ENCODE assay signal across 32 cellular contexts in genomic region chr2:147713349-147713748, GRCh38.
"Had no signal": no experiment of that assay in that cellular context is flagged by ENCODE, and none has a peak within 500 bp of the region (broad histone marks: within the 10 kb centered on the region; RNA-seq: fewer than 3 reads in every experiment).

No MANE protein-coding gene starts in this region.

- FAIRE-seq: islet of Langerhans, kidney, pancreas had no signal

- H3K27me3 Mint-ChIP-seq: stimulated activated naive CD8-positive, alpha-beta T cell treated with anti-CD3 and anti-CD28 coated beads, Interleukin-15, amount 100 ng/mL, for 72 hours had no signal

- H3K36me3 ChIP-seq: left lung, lower lobe of right lung, pancreas, prostate gland, sigmoid colon, tibial nerve, uterus had no signal

- H3K4me3 ChIP-seq: left lung, lower lobe of right lung, pancreas, prostate gland, sigmoid colon, smooth muscle cell, tibial nerve, uterus had no signal

- ATAC-seq: left colon; left lung; lower lobe of right lung; naive thymus-derived CD4-positive, alpha-beta T cell; natural killer cell treated with Interleukin-12 subunit alpha and Interleukin-12 subunit beta and Interleukin-15 and Interleukin-18, amount 100 ng/mL, for 72 hours; pancreas; right cardiac atrium; stimulated activated memory B cell treated with anti-CD40 and anti-IgM and Interleukin-4, amounts not matched to agents 10 μg/mL and 1 μg/mL and 100 μg/mL, for 72 hours; stimulated activated naive CD8-positive, alpha-beta T cell treated with anti-CD3 and anti-CD28 coated beads, Interleukin-15, amount 100 ng/mL, for 72 hours had no signal

- H3K36me3 Mint-ChIP-seq: stimulated activated memory B cell treated with anti-CD40 and anti-IgM and Interleukin-4, amounts not matched to agents 10 μg/mL and 1 μg/mL and 100 μg/mL, for 72 hours; type B pancreatic cell had no signal

- H3K9me3 ChIP-seq: left lung, pancreas, prostate gland, sigmoid colon, uterus had no signal

- DNase-seq: hypothalamus; immature natural killer cell; kidney; left colon; left lung; lower lobe of right lung; mammary epithelial cell; mesenchymal stem cell; naive thymus-derived CD4-positive, alpha-beta T cell; nucleus accumbens; pancreas; posterior cingulate gyrus; retina; right cardiac atrium; sigmoid colon; stimulated activated CD4-positive, alpha-beta T cell treated with anti-CD3 and anti-CD28 coated beads, Interleukin-1b, Interleukin-23, amount 100 ng/mL, for 48 hours; stimulated activated CD4-positive, alpha-beta T cell treated with anti-CD3 and anti-CD28 coated beads, Interleukin-2, amount 100 ng/mL, for 48 hours; stimulated activated CD4-positive, alpha-beta T cell treated with anti-CD3 and anti-CD28 coated beads, Interleukin-4, amount 100 ng/mL, for 4 hours; stimulated activated CD8-positive, alpha-beta memory T cell treated with anti-CD3 and anti-CD28 coated beads, Interleukin-4, amount 100 ng/mL, for 48 hours; stimulated activated naive CD4-positive, alpha-beta T cell treated with Interleukin-2 at 50 U/mL for 16 hours; stimulated activated naive CD8-positive, alpha-beta T cell treated with anti-CD3 and anti-CD28 coated beads, Interleukin-15, amount 100 ng/mL, for 72 hours; substantia nigra; uterus had no signal

- H3K4me3 Mint-ChIP-seq: immature natural killer cell; mesothelial cell of epicardium; naive thymus-derived CD4-positive, alpha-beta T cell; natural killer cell treated with Interleukin-12 subunit alpha and Interleukin-12 subunit beta and Interleukin-15 and Interleukin-18, amount 100 ng/mL, for 72 hours; neural crest cell; stimulated activated memory B cell treated with anti-CD40 and anti-IgM and Interleukin-4, amounts not matched to agents 10 μg/mL and 1 μg/mL and 100 μg/mL, for 72 hours; stimulated activated naive CD8-positive, alpha-beta T cell treated with anti-CD3 and anti-CD28 coated beads, Interleukin-15, amount 100 ng/mL, for 72 hours; type B pancreatic cell had no signal

- H3K4me2 ChIP-seq: smooth muscle cell had no signal

- H3K27me3 ChIP-seq: left lung, pancreas, sigmoid colon, tibial nerve, uterus had no signal

- H3K4me1 Mint-ChIP-seq: immature natural killer cell; naive thymus-derived CD4-positive, alpha-beta T cell; neural crest cell; stimulated activated memory B cell treated with anti-CD40 and anti-IgM and Interleukin-4, amounts not matched to agents 10 μg/mL and 1 μg/mL and 100 μg/mL, for 72 hours; stimulated activated naive CD8-positive, alpha-beta T cell treated with anti-CD3 and anti-CD28 coated beads, Interleukin-15, amount 100 ng/mL, for 72 hours had no signal

- H3K4me1 ChIP-seq: left lung, lower lobe of right lung, pancreas, prostate gland, tibial nerve, uterus had no signal

- H3K27ac Mint-ChIP-seq: immature natural killer cell; mesothelial cell of epicardium; naive thymus-derived CD4-positive, alpha-beta T cell; natural killer cell treated with Interleukin-12 subunit alpha and Interleukin-12 subunit beta and Interleukin-15 and Interleukin-18, amount 100 ng/mL, for 72 hours; stimulated activated memory B cell treated with anti-CD40 and anti-IgM and Interleukin-4, amounts not matched to agents 10 μg/mL and 1 μg/mL and 100 μg/mL, for 72 hours; stimulated activated naive CD8-positive, alpha-beta T cell treated with anti-CD3 and anti-CD28 coated beads, Interleukin-15, amount 100 ng/mL, for 72 hours; type B pancreatic cell had no signal

- H3K27ac ChIP-seq: left lung, lower lobe of right lung, pancreas, prostate gland, sigmoid colon, tibial nerve, uterus had no signal
